Comparison of ENCODE assay signal across 13 cellular contexts in genomic region chr17:51257150-51258081, GRCh38. TPM values are rescaled to one million over a fixed set of nuclear protein-coding genes. Genes with fewer than 3 reads are reported as not detected.
DNase-seq lines count a peak whose midpoint lies in the region; ATAC-seq and TF ChIP-seq lines count a peak whose summit lies in the region.
"Had no signal": no experiment of that assay in that cellular context is flagged by ENCODE, and none has a peak within 500 bp of the region (broad histone marks: within the 10 kb centered on the region; RNA-seq: fewer than 3 reads in every experiment).

No MANE protein-coding gene starts in this region.

- peaks cover 88% of the 10 kb centered on the region for H3K79me2 ChIP-seq in GM23338 (replicated peaks; ENCODE audit: insufficient read depth)

- peak; percentile 51 for DNase-seq in AG10803 (ENCODE audit: low read depth)
- DNase-seq in GM23338 (ENCODE audit: low spot score), result no peak
- peak; percentile 14 for DNase-seq in iris pigment epithelial cell (ENCODE audit: low read depth)
- DNase-seq in NCI-H1105 treated with DMSO at 0.1 percent for 48 hours (lab: John Stamatoyannopoulos, UW), result no peak
- DNase-seq in NCI-H187 (lab: John Stamatoyannopoulos, UW), result no peak
- DNase-seq in H7, result no peak
- DNase-seq: effector CD8-positive, alpha-beta T cell; EL; stimulated activated naive CD4-positive, alpha-beta T cell; SW 1271 had no signal

- peaks cover 26% of the 10 kb centered on the region for H3K4me1 Mint-ChIP-seq in GM23338
- peaks cover 70% of the 10 kb centered on the region for H3K4me1 Mint-ChIP-seq in activated naive CD8-positive, alpha-beta T cell (ENCODE audit: low read depth)

- H2AFZ ChIP-seq in GM23338, result no peak overlapping the region

- peaks cover 16% of the 10 kb centered on the region for H3K4me1 ChIP-seq in GM23338 (ENCODE audit: insufficient read depth)

- peaks cover 35% of the 10 kb centered on the region for H4K20me1 ChIP-seq in GM23338 (replicated peaks; ENCODE audit: insufficient read depth)

- peak overlapping the region; percentile 27; the same call in 1 of the 2 replicates for H3K4me3 ChIP-seq in AG10803 (ENCODE audit: low read length)
- H3K4me3 ChIP-seq in GM23338, result peak overlapping the region; percentile 98
- H3K4me3 ChIP-seq in H7 (ENCODE audit: insufficient read depth, low read depth, low read length), result no peak overlapping the region

- H3K27ac Mint-ChIP-seq in GM23338, result 0 out of 2 replicates have a peak overlapping the region, but pooled peaks have one; percentile 44
- H3K27ac Mint-ChIP-seq in activated naive CD8-positive, alpha-beta T cell, result no peak overlapping the region

- H3K36me3 Mint-ChIP-seq in GM23338 (ENCODE audit: low read depth), result peaks cover 74% of the 10 kb centered on the region
- peaks cover 5% of the 10 kb centered on the region for H3K36me3 Mint-ChIP-seq in activated naive CD8-positive, alpha-beta T cell

- peaks cover 14% of the 10 kb centered on the region for H3K36me3 ChIP-seq in GM23338 (ENCODE audit: insufficient read depth)
- H3K36me3 ChIP-seq in H7 (replicated peaks; ENCODE audit: control insufficient read depth, insufficient read depth, low read length), result peaks cover 1% of the 10 kb centered on the region

- ATAC-seq in GM23338 (no peak), HG03439 (IDR thresholded peaks at IDR 0.05; ENCODE audit: unreplicated experiment) (no peak)

- H3K27me3 ChIP-seq in GM23338 (ENCODE audit: insufficient read depth) (no peaks in the 10 kb centered on the region), H7 (ENCODE audit: control insufficient read depth, insufficient read depth, low read length) (no peaks in the 10 kb centered on the region)

- TF ChIP-seq CTCF in AG10803 (conservative IDR thresholded peaks at IDR 0.05; ENCODE audit: low read length) (no peak), GM23338 (conservative IDR thresholded peaks at IDR 0.05; ENCODE audit: low read depth in 2 of 2) (no peak)

- H3F3A ChIP-seq in GM23338 (replicated peaks; ENCODE audit: low read depth), result no peaks in the 10 kb centered on the region; the same call in 1 of the 2 replicates

- peak overlapping the region; percentile 99 for H3K4me2 ChIP-seq in GM23338

- no peak overlapping the region for H3K27ac ChIP-seq in GM23338 (ENCODE audit: low read depth)

- H3K9me2 ChIP-seq in GM23338 (ENCODE audit: insufficient read depth), result no peaks in the 10 kb centered on the region

- peak overlapping the region; percentile 89 for H3K4me3 Mint-ChIP-seq in GM23338
- peak overlapping the region; percentile 95 for H3K4me3 Mint-ChIP-seq in activated naive CD8-positive, alpha-beta T cell

- no peaks in the 10 kb centered on the region for H3K9me3 Mint-ChIP-seq in GM23338
- no peaks in the 10 kb centered on the region for H3K9me3 Mint-ChIP-seq in activated naive CD8-positive, alpha-beta T cell (ENCODE audit: low read depth)
- H3K9me3 Mint-ChIP-seq: activated T-helper 2 cell treated with anti-CD3 and anti-CD28 coated beads, Interferon-gamma antibody, Interleukin-2, Interleukin-4, amounts not matched to agents 10 μg/mL and 5 μg/mL and 100 μg/mL, durations not matched to agents 14 hours and 24 hours and 36 hours had no signal

- peaks cover 4% of the 10 kb centered on the region for H3K27me3 Mint-ChIP-seq in GM23338 (ENCODE audit: insufficient read depth, low read depth, poor library complexity)
- H3K27me3 Mint-ChIP-seq in activated naive CD8-positive, alpha-beta T cell, result no peaks in the 10 kb centered on the region

TF ChIP-seq in GM23338, 12 proteins besides CTCF, POLR2A, EP300 and RAD21 (continues in another document):
- TF ChIP-seq ZNF114 (CRISPR knock-in tag; IDR thresholded peaks at IDR 0.05) (no peak), ZNF462 (CRISPR knock-in tag; IDR thresholded peaks at IDR 0.05) (no peak), REST (IDR thresholded peaks at IDR 0.05; ENCODE audit: unreplicated experiment) (no peak), EZH2phosphoT487 (IDR thresholded peaks at IDR 0.05; ENCODE audit: unreplicated experiment) (no peak)

RNA-seq across cellular contexts. Expression of gene MBTD1, which starts 2.4 kb away (rescaled TPM):
- 62.0 and 63.9 TPM in 2 replicates for total RNA-seq in GM23338 (2014; rRNA removed; shearing (Covaris generic))
- 17.4 and 19.1 TPM in 2 replicates for polyA plus RNA-seq in GM23338 (2016; fragmentation: Nextera tagmentation; extraction: Ambion mirVana)
- total RNA-seq in H7 (2014; rRNA removed; shearing (Covaris generic)), result 19.3 and 30.5 TPM in 2 replicates

RNA-seq across cellular contexts. Expression of gene UTP18, which starts 2.9 kb away (rescaled TPM):
- 79.4 and 92.8 TPM in 2 replicates for total RNA-seq in GM23338 (2014; rRNA removed; shearing (Covaris generic))
- 86.8 and 87.9 TPM in 2 replicates for polyA plus RNA-seq in GM23338 (2016; fragmentation: Nextera tagmentation; extraction: Ambion mirVana)
- total RNA-seq in H7 (2014; rRNA removed; shearing (Covaris generic)), result 80.1 and 81.8 TPM in 2 replicates

Comparison
In these comparisons a context has a peak if more than half of its experiments do, and no peak if none do; other contexts are left out.
1. DNase-seq: peak in AG10803 (single experiment) and iris pigment epithelial cell (single experiment); none in GM23338 (single experiment), NCI-H1105 treated with DMSO at 0.1 percent for 48 hours (single experiment), NCI-H187 (0 of 2) and H7 (single experiment).